ENCODE assay signal across 8 cellular contexts in genomic region chr19:44142014-44142523, GRCh38. TPM values are rescaled to one million over a fixed set of nuclear protein-coding genes. Genes with fewer than 3 reads are reported as not detected.
DNase-seq lines count a peak whose midpoint lies in the region; ATAC-seq and TF ChIP-seq lines count a peak whose summit lies in the region.

No MANE protein-coding gene starts in this region.

- H3K4me1 Mint-ChIP-seq in central memory CD8-positive, alpha-beta T cell = peaks cover 9% of the 10 kb centered on the region

- H3K36me3 ChIP-seq in lower lobe of right lung (peaks cover 25% of the 10 kb centered on the region), thyroid gland (peaks cover 0 to under 1% of the 10 kb centered on the region in 2 donors)

- peak overlapping the region; percentile 93 for H3K4me3 Mint-ChIP-seq in central memory CD8-positive, alpha-beta T cell

- TF ChIP-seq POLR2A in thyroid gland (IDR thresholded peaks at IDR 0.05) = no peak

- no peaks in the 10 kb centered on the region for H3K27me3 ChIP-seq in lower lobe of right lung (ENCODE audit: low read depth)
- H3K27me3 ChIP-seq in thyroid gland = no peaks in the 10 kb centered on the region

- peak overlapping the region; percentile 92 for H3K4me3 ChIP-seq in lower lobe of right lung
- H3K4me3 ChIP-seq in thyroid gland (replicated peaks in 1 of 3) = peak overlapping the region; percentile 80 to 97 (median 84)

- H3K9me3 ChIP-seq in lower lobe of right lung (no peaks in the 10 kb centered on the region), thyroid gland (no peaks in the 10 kb centered on the region)

- peak overlapping the region; percentile 91 for H3K27ac Mint-ChIP-seq in central memory CD8-positive, alpha-beta T cell (ENCODE audit: low read depth)

- TF ChIP-seq CTCF in lower lobe of right lung (IDR thresholded peaks at IDR 0.05) (no peak), thyroid gland (IDR thresholded peaks at IDR 0.05) (no peak)

- H3K9me3 Mint-ChIP-seq in central memory CD8-positive, alpha-beta T cell = no peaks in the 10 kb centered on the region

- H3K27me3 Mint-ChIP-seq in central memory CD8-positive, alpha-beta T cell = no peaks in the 10 kb centered on the region

- H3K4me1 ChIP-seq in lower lobe of right lung (peaks cover 20% of the 10 kb centered on the region), thyroid gland (peaks cover 8 to 17% of the 10 kb centered on the region in 2 donors)

- intact Hi-C loops in lower lobe of right lung (cut with DNase I) (no loop called here), thyroid gland (cut with DNase I) (no loop called here)

- H3K27ac ChIP-seq in lower lobe of right lung (peak overlapping the region; percentile 79), thyroid gland (peak overlapping the region in 1 of 3 donors; percentile 46)

- DNase-seq in DMS 273 (lab: John Stamatoyannopoulos, UW; ENCODE audit: unreplicated experiment) (peak; percentile 35), DMS 273 treated with DMSO at 0.1 percent for 48 hours (lab: John Stamatoyannopoulos, UW) (no peak), NCI-H69 (lab: John Stamatoyannopoulos, UW) (peak; percentile 57), lower lobe of right lung (no peak), thyroid gland (peak in 1 of 2 donors; percentile 3), cerebellar cortex (ENCODE audit: low spot score) (no peak)
- DNase-seq in central memory CD8-positive, alpha-beta T cell (ENCODE audit: low spot score in 2 of 2) = no peak
- DNase-seq in stimulated activated CD4-positive, alpha-beta T cell treated with anti-CD3 and anti-CD28 coated beads, Interleukin-15, amount 100 ng/mL, for 24 hours = no peak

- no peak for ATAC-seq in central memory CD8-positive, alpha-beta T cell (replicated peaks; ENCODE audit: extremely low read depth, poor library complexity, severe bottlenecking)
- ATAC-seq in lower lobe of right lung = peak; percentile 39 to 49

- H3K36me3 Mint-ChIP-seq in central memory CD8-positive, alpha-beta T cell (ENCODE audit: insufficient read depth) = peaks cover 8% of the 10 kb centered on the region

- WGBS in thyroid gland, 2 donors = 11 to 22% methylated on average over 17 of the region's 17 CpGs

RNA-seq across cellular contexts. Expression of gene ZNF234, which starts 0.7 kb away (rescaled TPM):
- total RNA-seq in lower lobe of right lung = 16.1 TPM
- total RNA-seq in thyroid gland = 10 to 100 TPM in 3 of 4 donors, 1 to 10 TPM in 1; 8.1 to 12.7 (median 11.3) TPM

RNA-seq across cellular contexts. Expression of gene ZNF226, which starts 22.8 kb away (rescaled TPM):
- total RNA-seq in lower lobe of right lung = 17.7 TPM
- total RNA-seq in thyroid gland = 10 to 100 TPM; 19.3 to 50.0 (median 37.8) TPM

RNA-seq across cellular contexts. Expression of gene ZNF225, which starts 28.9 kb away (rescaled TPM):
- total RNA-seq in lower lobe of right lung (6.8 TPM), thyroid gland (1 to 10 TPM; 4.0 to 8.3 (median 6.3) TPM)

RNA-seq across cellular contexts. Expression of gene ZNF224, which starts 47.9 kb away (rescaled TPM):
- total RNA-seq in lower lobe of right lung = 31.6 TPM
- total RNA-seq in thyroid gland = 10 to 100 TPM; 31.9 to 47.4 (median 36.7) TPM

Comparison
In these comparisons a context has a peak if more than half of its experiments do, and no peak if none do; other contexts are left out.
1. DNase-seq: peak in DMS 273 (single experiment) and NCI-H69 (single experiment); none in DMS 273 treated with DMSO at 0.1 percent for 48 hours (single experiment), central memory CD8-positive, alpha-beta T cell (0 of 2), lower lobe of right lung (single experiment), cerebellar cortex (single experiment) and stimulated activated CD4-positive, alpha-beta T cell treated with anti-CD3 and anti-CD28 coated beads, Interleukin-15, amount 100 ng/mL, for 24 hours (single experiment).